ENCODE assay signal across 11 cellular contexts in the genomic region with DNA sequence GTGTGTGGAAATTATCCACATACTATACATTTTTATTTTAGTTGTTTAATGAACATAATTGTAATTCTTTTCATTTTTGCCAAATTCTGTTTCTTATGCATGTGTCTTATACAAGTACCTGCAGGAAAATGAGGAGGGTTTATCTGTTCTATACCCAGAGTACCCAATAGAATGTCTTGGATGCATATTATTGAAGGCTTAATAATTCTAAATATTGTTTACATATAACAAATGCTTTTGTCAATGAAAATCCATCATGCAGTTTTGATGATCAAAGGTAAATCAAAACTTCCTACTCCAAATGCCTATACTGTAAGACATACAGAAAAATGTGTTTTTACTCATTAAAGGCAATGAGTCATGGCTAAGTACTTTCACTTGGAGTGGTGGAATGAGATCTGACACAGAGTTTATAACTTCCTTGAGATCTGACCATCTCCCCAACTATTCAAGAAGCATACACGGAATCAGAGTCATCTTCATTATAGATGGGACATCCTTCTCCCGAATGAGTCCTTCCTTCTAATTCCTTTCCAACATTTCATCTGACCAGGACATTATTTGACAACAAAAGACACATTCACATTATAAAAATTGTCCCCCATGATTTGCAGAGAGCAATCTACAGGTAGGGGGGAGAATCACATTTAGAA. TPM values are rescaled to one million over a fixed set of nuclear protein-coding genes. Genes with fewer than 3 reads are reported as not detected.
"Had no signal": no experiment of that assay in that cellular context is flagged by ENCODE, and none has a peak within 500 bp of the region (broad histone marks: within the 10 kb centered on the region; RNA-seq: fewer than 3 reads in every experiment).

No MANE protein-coding gene starts in this region.

RNA-seq across cellular contexts. Expression of a gene that starts 0.7 kb away (rescaled TPM):
- total RNA-seq: activated CD8-positive, alpha-beta memory T cell treated with anti-CD3 and anti-CD28 coated beads for 36 hours; activated T-helper 2 cell treated with anti-CD3 and anti-CD28 coated beads, Interferon-gamma antibody, Interleukin-2, Interleukin-4, amounts not matched to agents 10 μg/mL and 5 μg/mL and 100 μg/mL, durations not matched to agents 14 hours and 24 hours and 36 hours; adrenal gland; cerebellum; dorsolateral prefrontal cortex; glomerular endothelial cell; left lobe of liver; natural killer cell treated with Interleukin-12 subunit alpha and Interleukin-12 subunit beta and Interleukin-15 and Interleukin-18, amount 100 ng/mL, for 72 hours; prostate gland; right lobe of liver had no signal
- polyA plus RNA-seq: adrenal gland had no signal

RNA-seq across cellular contexts. Expression of a gene that starts 2.5 kb away (rescaled TPM):
- total RNA-seq: activated CD8-positive, alpha-beta memory T cell treated with anti-CD3 and anti-CD28 coated beads for 36 hours; activated T-helper 2 cell treated with anti-CD3 and anti-CD28 coated beads, Interferon-gamma antibody, Interleukin-2, Interleukin-4, amounts not matched to agents 10 μg/mL and 5 μg/mL and 100 μg/mL, durations not matched to agents 14 hours and 24 hours and 36 hours; adrenal gland; cerebellum; dorsolateral prefrontal cortex; glomerular endothelial cell; left lobe of liver; natural killer cell treated with Interleukin-12 subunit alpha and Interleukin-12 subunit beta and Interleukin-15 and Interleukin-18, amount 100 ng/mL, for 72 hours; prostate gland; right lobe of liver; suprapubic skin had no signal
- polyA plus RNA-seq: adrenal gland had no signal

RNA-seq across cellular contexts. Expression of a gene that starts 6.6 kb away (rescaled TPM):
- total RNA-seq: activated CD8-positive, alpha-beta memory T cell treated with anti-CD3 and anti-CD28 coated beads for 36 hours; activated T-helper 2 cell treated with anti-CD3 and anti-CD28 coated beads, Interferon-gamma antibody, Interleukin-2, Interleukin-4, amounts not matched to agents 10 μg/mL and 5 μg/mL and 100 μg/mL, durations not matched to agents 14 hours and 24 hours and 36 hours; adrenal gland; cerebellum; dorsolateral prefrontal cortex; glomerular endothelial cell; left lobe of liver; natural killer cell treated with Interleukin-12 subunit alpha and Interleukin-12 subunit beta and Interleukin-15 and Interleukin-18, amount 100 ng/mL, for 72 hours; prostate gland; right lobe of liver had no signal
- polyA plus RNA-seq: adrenal gland had no signal

RNA-seq across cellular contexts. Expression of a gene that starts 13.7 kb away (rescaled TPM):
- total RNA-seq: activated CD8-positive, alpha-beta memory T cell treated with anti-CD3 and anti-CD28 coated beads for 36 hours; activated T-helper 2 cell treated with anti-CD3 and anti-CD28 coated beads, Interferon-gamma antibody, Interleukin-2, Interleukin-4, amounts not matched to agents 10 μg/mL and 5 μg/mL and 100 μg/mL, durations not matched to agents 14 hours and 24 hours and 36 hours; adrenal gland; cerebellum; dorsolateral prefrontal cortex; glomerular endothelial cell; left lobe of liver; natural killer cell treated with Interleukin-12 subunit alpha and Interleukin-12 subunit beta and Interleukin-15 and Interleukin-18, amount 100 ng/mL, for 72 hours; prostate gland; right lobe of liver had no signal
- polyA plus RNA-seq: adrenal gland had no signal

RNA-seq across cellular contexts. Expression of a gene that starts 19.5 kb away (rescaled TPM):
- total RNA-seq: activated CD8-positive, alpha-beta memory T cell treated with anti-CD3 and anti-CD28 coated beads for 36 hours; activated T-helper 2 cell treated with anti-CD3 and anti-CD28 coated beads, Interferon-gamma antibody, Interleukin-2, Interleukin-4, amounts not matched to agents 10 μg/mL and 5 μg/mL and 100 μg/mL, durations not matched to agents 14 hours and 24 hours and 36 hours; adrenal gland; cerebellum; dorsolateral prefrontal cortex; glomerular endothelial cell; left lobe of liver; natural killer cell treated with Interleukin-12 subunit alpha and Interleukin-12 subunit beta and Interleukin-15 and Interleukin-18, amount 100 ng/mL, for 72 hours; prostate gland; right lobe of liver had no signal
- polyA plus RNA-seq: adrenal gland had no signal
